ENCODE assay signal across 9 cellular contexts in genomic region chr7:131424219-131424822, GRCh38.
DNase-seq lines count a peak whose midpoint lies in the region; ATAC-seq and TF ChIP-seq lines count a peak whose summit lies in the region.
"Had no signal": no experiment of that assay in that cellular context is flagged by ENCODE, and none has a peak within 500 bp of the region (broad histone marks: within the 10 kb centered on the region; RNA-seq: fewer than 3 reads in every experiment).

No MANE protein-coding gene starts in this region.

- H3K4me1 ChIP-seq in adipocyte (ENCODE audit: control insufficient read depth, insufficient read depth, low read length): peaks cover 26% of the 10 kb centered on the region
- peaks cover 37% of the 10 kb centered on the region for H3K4me1 ChIP-seq in left ventricle myocardium inferior
- H3K4me1 ChIP-seq: HAP-1 had no signal

- peak; percentile 62 for DNase-seq in ACHN
- peak; percentile 53 for DNase-seq in GM12865 (ENCODE audit: low read depth)
- DNase-seq in NCI-H2081 (lab: John Stamatoyannopoulos, UW): peak; percentile 31 to 61
- DNase-seq in adipocyte (ENCODE audit: low read depth): peak; percentile 80
- DNase-seq in left ventricle myocardium inferior: no peak
- DNase-seq in smooth muscle cell of the brain vasculature (ENCODE audit: low read depth, low spot score): peak; percentile 15
- no peak for DNase-seq in NCI-H446 treated with DMSO at 0.1 percent for 48 hours (lab: John Stamatoyannopoulos, UW)

- no peak overlapping the region for H3K9ac ChIP-seq in adipocyte (ENCODE audit: low read length)

- H3K9me3 ChIP-seq in adipocyte (ENCODE audit: control insufficient read depth, low read length) (no peaks in the 10 kb centered on the region), left ventricle myocardium inferior (replicated peaks) (no peaks in the 10 kb centered on the region)
- H3K9me3 ChIP-seq: HAP-1 had no signal

- TF ChIP-seq CTCF in GM12865 (IDR thresholded peaks at IDR 0.05; ENCODE audit: insufficient read depth, low read depth, low read length, missing control alignments): peak; percentile 42
- peak; percentile 75 for TF ChIP-seq CTCF in left ventricle myocardium inferior (IDR thresholded peaks at IDR 0.05; ENCODE audit: borderline replicate concordance)

- intact Hi-C loops in left ventricle myocardium inferior (cut with micrococcal nuclease): no loop called here

- H3K4me3 ChIP-seq in GM12865 (ENCODE audit: low read depth, low read length): no peak overlapping the region
- H3K4me3 ChIP-seq in adipocyte (ENCODE audit: low read length): no peak overlapping the region
- no peak overlapping the region for H3K4me3 ChIP-seq in left ventricle myocardium inferior
- H3K4me3 ChIP-seq: HAP-1 had no signal

- no peaks in the 10 kb centered on the region for H3K27me3 ChIP-seq in adipocyte (replicated peaks; ENCODE audit: control insufficient read depth, insufficient read depth, low read length)
- no peaks in the 10 kb centered on the region for H3K27me3 ChIP-seq in left ventricle myocardium inferior (ENCODE audit: low read depth)

- in situ Hi-C loops in ACHN (cut with HindIII; ENCODE audit: low pct_ligation_motif_present, low pct_unique_long_range_greater_than_20kb, low sequenced_read_pairs): no loop called here

- no peak for ATAC-seq in GM19455 (IDR thresholded peaks at IDR 0.05; ENCODE audit: unreplicated experiment)

- H3K27ac ChIP-seq in left ventricle myocardium inferior (replicated peaks): peak overlapping the region; percentile 70

- H3K36me3 ChIP-seq in adipocyte (ENCODE audit: control insufficient read depth, insufficient read depth, low read length, severe bottlenecking): peaks cover 36% of the 10 kb centered on the region
- H3K36me3 ChIP-seq in left ventricle myocardium inferior: peaks cover 5% of the 10 kb centered on the region

Comparison
In these comparisons a context has a peak if more than half of its experiments do, and no peak if none do; other contexts are left out.
1. DNase-seq: peak in ACHN (single experiment), GM12865 (single experiment), NCI-H2081 (2 of 2), adipocyte (single experiment) and smooth muscle cell of the brain vasculature (single experiment); none in left ventricle myocardium inferior (single experiment) and NCI-H446 treated with DMSO at 0.1 percent for 48 hours (single experiment).